Comparison of ENCODE assay signal across 12 cellular contexts in the genomic region with DNA sequence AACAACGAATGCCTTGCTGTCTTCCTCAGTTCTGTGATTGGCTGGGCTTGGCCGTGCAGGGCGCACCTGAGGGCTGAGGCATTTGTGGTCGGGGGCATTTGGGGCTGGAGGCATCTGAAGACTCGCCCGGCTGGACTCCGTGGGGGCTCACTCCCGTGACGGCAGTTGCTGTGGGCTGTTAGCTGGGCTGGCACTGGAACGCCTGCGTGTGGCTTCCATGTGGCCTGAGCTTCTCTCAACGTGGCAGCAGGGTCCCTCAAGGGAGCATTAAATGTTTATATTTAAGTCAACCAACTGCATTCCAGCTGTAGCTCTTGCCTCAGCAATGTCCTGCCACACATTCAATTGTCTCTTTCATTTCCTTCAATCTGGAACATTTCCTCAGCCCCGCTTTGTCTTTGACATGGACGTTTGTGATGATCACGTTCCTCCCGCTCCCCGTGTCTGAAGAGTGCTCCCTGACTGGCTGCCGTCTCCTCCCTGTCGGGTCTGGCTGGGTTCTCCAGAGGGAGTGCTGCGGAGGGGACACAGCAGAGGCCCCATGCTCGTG. TPM values are rescaled to one million over a fixed set of nuclear protein-coding genes. Genes with fewer than 3 reads are reported as not detected.
DNase-seq lines count a peak whose midpoint lies in the region; ATAC-seq and TF ChIP-seq lines count a peak whose summit lies in the region.
"Had no signal": no experiment of that assay in that cellular context is flagged by ENCODE, and none has a peak within 500 bp of the region (broad histone marks: within the 10 kb centered on the region; RNA-seq: fewer than 3 reads in every experiment).

No MANE protein-coding gene starts in this region.

- 46 to 68% (median 62%) methylated on average over 21 of the region's 21 CpGs for WGBS in stomach, 5 donors

- intact Hi-C loops in stomach (cut with DNase I; ENCODE audit: low total_unique reads): loop anchor here (5.0 kb wide), 1 partner anchor 95 kb away; no protein-coding TSS in a partner anchor

- H3K27ac ChIP-seq in fibroblast of lung (ENCODE audit: insufficient read depth, low read length): peak overlapping the region; percentile 75
- peak overlapping the region; percentile 59 for H3K27ac ChIP-seq in osteoblast (ENCODE audit: low read depth, low read length)
- H3K27ac ChIP-seq in stomach: peak overlapping the region in 2 of 5 donors; percentile 11 to 25

- peak overlapping the region; percentile 26 for H3K9ac ChIP-seq in fibroblast of lung (ENCODE audit: insufficient read depth, low read length)

- peaks cover 16% of the 10 kb centered on the region for H3K4me1 ChIP-seq in fibroblast of lung (ENCODE audit: control insufficient read depth, extremely low read depth, insufficient read depth, low read length)
- peaks cover 14% of the 10 kb centered on the region for H3K4me1 ChIP-seq in osteoblast (ENCODE audit: insufficient read depth, low read length)
- H3K4me1 ChIP-seq in stomach: peaks cover 7 to 25% (median 12%) of the 10 kb centered on the region in 4 donors

- H4K20me1 ChIP-seq in fibroblast of lung (ENCODE audit: control insufficient read depth, extremely low read depth, insufficient read depth, low read length): no peaks in the 10 kb centered on the region
- H4K20me1 ChIP-seq in osteoblast (ENCODE audit: insufficient read depth, low read length): peaks cover 5% of the 10 kb centered on the region

- H3K4me2 ChIP-seq in fibroblast of lung (ENCODE audit: extremely low read depth, insufficient read depth, low read length) (peak overlapping the region; percentile 62), osteoblast (ENCODE audit: insufficient read depth, low read length) (peak overlapping the region; percentile 64)

- no peak for TF ChIP-seq EP300 in stomach (IDR thresholded peaks at IDR 0.05)

- H3K27me3 ChIP-seq in fibroblast of lung (ENCODE audit: control insufficient read depth, insufficient read depth, low read length) (no peaks in the 10 kb centered on the region), osteoblast (ENCODE audit: insufficient read depth, low read length) (no peaks in the 10 kb centered on the region), stomach (no peaks in the 10 kb centered on the region)

- H2AFZ ChIP-seq in fibroblast of lung (ENCODE audit: low read length): no peak overlapping the region
- no peak overlapping the region for H2AFZ ChIP-seq in osteoblast (ENCODE audit: low read length)

- H3K4me3 ChIP-seq in fibroblast of lung (replicated peaks in 1 of 4; ENCODE audit: control extremely low read depth in 1 of 4, insufficient read depth in 1 of 4, low read depth in 3 of 4, low read length in 4 of 4) (no peak overlapping the region), osteoblast (ENCODE audit: insufficient read depth, low read length) (peak overlapping the region; percentile 38), stomach (no peak overlapping the region)

- H3K79me2 ChIP-seq in fibroblast of lung (ENCODE audit: control insufficient read depth, insufficient read depth, low read length) (no peaks in the 10 kb centered on the region), osteoblast (ENCODE audit: insufficient read depth, low read length) (no peaks in the 10 kb centered on the region)

- TF ChIP-seq POLR2A in stomach (IDR thresholded peaks at IDR 0.05): no peak

- H3K9me3 ChIP-seq in fibroblast of lung (ENCODE audit: control insufficient read depth, insufficient read depth, low read depth, low read length): no peaks in the 10 kb centered on the region
- no peaks in the 10 kb centered on the region for H3K9me3 ChIP-seq in osteoblast (ENCODE audit: low read depth, low read length)
- no peaks in the 10 kb centered on the region for H3K9me3 ChIP-seq in stomach

- peaks cover 26% of the 10 kb centered on the region for H3K36me3 ChIP-seq in fibroblast of lung (ENCODE audit: control insufficient read depth, insufficient read depth, low read length)
- H3K36me3 ChIP-seq in osteoblast (ENCODE audit: insufficient read depth, low read length): peaks cover 28% of the 10 kb centered on the region
- peaks cover 40 to 64% (median 59%) of the 10 kb centered on the region in 4 donors for H3K36me3 ChIP-seq in stomach

- no peak for ATAC-seq in esophagus mucosa
- ATAC-seq: activated CD8-positive, alpha-beta memory T cell treated with anti-CD3 and anti-CD28 coated beads, Interleukin-2, amount 10 ng/mL, durations not matched to agents 7 days and 5 days had no signal

- peak; percentile 56 for DNase-seq in AG20443 (ENCODE audit: low spot score)
- DNase-seq in LHCN-M2 (ENCODE audit: low read depth): peak; percentile 69
- peak in 1 of 2 donors; percentile 84 for DNase-seq in fibroblast of lung (ENCODE audit: low read depth in 2 of 2)
- peak; percentile 86 for DNase-seq in osteoblast (ENCODE audit: insufficient read length, low spot score, missing footprints)
- no peak for DNase-seq in NCI-H1930 (lab: John Stamatoyannopoulos, UW)
- no peak for DNase-seq in stomach
- DNase-seq in stimulated activated CD4-positive, alpha-beta T cell treated with anti-CD3 and anti-CD28 coated beads, Interleukin-2, amount 100 ng/mL, for 48 hours: no peak
- DNase-seq: activated CD8-positive, alpha-beta memory T cell treated with anti-CD3 and anti-CD28 coated beads, Interleukin-2, amount 10 ng/mL, durations not matched to agents 7 days and 5 days; NCI-H510A had no signal

- TF ChIP-seq CTCF in fibroblast of lung (conservative IDR thresholded peaks at IDR 0.05 in 1 of 2, IDR thresholded peaks at IDR 0.05 in 1 of 2; ENCODE audit: low read depth in 1 of 2, low read length in 2 of 2): no peak
- TF ChIP-seq CTCF in osteoblast (IDR thresholded peaks at IDR 0.05; ENCODE audit: extremely low read depth, low read depth, low read length): no peak
- TF ChIP-seq CTCF in stomach (IDR thresholded peaks at IDR 0.05): no peak

RNA-seq across cellular contexts. Expression of a gene that starts 21.0 kb away (rescaled TPM):
- total RNA-seq in LHCN-M2 (2014; rRNA removed) (17.5 and 18.5 TPM in 2 replicates), fibroblast of lung (13.4 and 17.2 TPM in 2 replicates), osteoblast (17.4 and 22.1 TPM in 2 replicates), stomach (10 to 100 TPM in 1 of 5 donors, under 1 TPM in 2, not detected in 2; 0.29 to 22.9 (median 0.89) TPM), esophagus mucosa (0.80 TPM)
- polyA plus RNA-seq in LHCN-M2 (2012): 6.6 TPM
- polyA plus RNA-seq in fibroblast of lung (1.9 and 4.8 TPM in 2 replicates), stomach (1 to 10 TPM; 1.4 to 4.4 (median 3.8) TPM)
- polyA plus RNA-seq in fibroblast of lung (2012): 3.3 and 10.0 TPM in 2 replicates
- 2.0 and 5.3 TPM in 2 replicates for polyA minus RNA-seq in fibroblast of lung (ENCODE audit: low replicate concordance)
- total RNA-seq: activated CD8-positive, alpha-beta memory T cell treated with anti-CD3 and anti-CD28 coated beads, Interleukin-2, amount 10 ng/mL, durations not matched to agents 7 days and 5 days had no signal
- polyA plus RNA-seq: IgD-negative memory B cell had no signal

RNA-seq across cellular contexts. Expression of a gene that starts 36.4 kb away (rescaled TPM):
- 0.17 TPM in 1 of 2 replicates, not detected in the other for total RNA-seq in LHCN-M2 (2014; rRNA removed)
- polyA plus RNA-seq in LHCN-M2 (2012): 0.01 TPM
- total RNA-seq in fibroblast of lung: under 0.01 and 0.17 TPM in 2 replicates
- polyA plus RNA-seq in fibroblast of lung: 0.01 and 0.07 TPM in 2 replicates
- 0.05 TPM in 1 of 2 replicates, not detected in the other for polyA plus RNA-seq in fibroblast of lung (2012)
- polyA minus RNA-seq in fibroblast of lung (ENCODE audit: low replicate concordance): not detected in 2 replicates
- total RNA-seq in osteoblast: under 0.01 and 0.36 TPM in 2 replicates
- total RNA-seq in stomach: under 1 TPM in 1 of 5 donors, not detected in 4; 0.18 TPM
- under 1 TPM in 1 of 3 donors, not detected in 2; 0.05 TPM for polyA plus RNA-seq in stomach
- total RNA-seq in esophagus mucosa: not detected
- total RNA-seq: activated CD8-positive, alpha-beta memory T cell treated with anti-CD3 and anti-CD28 coated beads, Interleukin-2, amount 10 ng/mL, durations not matched to agents 7 days and 5 days; subcutaneous adipose tissue had no signal
- polyA plus RNA-seq: IgD-negative memory B cell had no signal

RNA-seq across cellular contexts. Expression of a gene that starts 45.4 kb away (rescaled TPM):
- total RNA-seq in LHCN-M2 (2014; rRNA removed) (89.7 and 97.8 TPM in 2 replicates), fibroblast of lung (35.2 and 46.9 TPM in 2 replicates), osteoblast (34.8 and 36.6 TPM in 2 replicates), stomach (100 to 1,000 TPM in 1 of 5 donors, 10 to 100 TPM in 4; 54.5 to 124 (median 82.0) TPM), esophagus mucosa (31.0 TPM)
- 64.1 TPM for polyA plus RNA-seq in LHCN-M2 (2012)
- polyA plus RNA-seq in fibroblast of lung (94.1 and 123 TPM in 2 replicates), stomach (10 to 100 TPM; 29.6 to 39.3 (median 35.4) TPM)
- polyA plus RNA-seq in fibroblast of lung (2012): 60.5 and 77.7 TPM in 2 replicates
- 152 and 183 TPM in 2 replicates for polyA minus RNA-seq in fibroblast of lung (ENCODE audit: low replicate concordance)

Comparison
In these comparisons a context has a peak if more than half of its experiments do, and no peak if none do; other contexts are left out.
1. DNase-seq: peak in AG20443 (single experiment), LHCN-M2 (single experiment) and osteoblast (single experiment); none in NCI-H1930 (0 of 2), stomach (single experiment) and stimulated activated CD4-positive, alpha-beta T cell treated with anti-CD3 and anti-CD28 coated beads, Interleukin-2, amount 100 ng/mL, for 48 hours (0 of 2).